In genomic region chr17:32126746-32127145, GRCh38 we compare ENCODE assay signal across 9 cellular contexts. TPM values are rescaled to one million over a fixed set of nuclear protein-coding genes. Genes with fewer than 3 reads are reported as not detected.
DNase-seq lines count a peak whose midpoint lies in the region; ATAC-seq and TF ChIP-seq lines count a peak whose summit lies in the region.
"Had no signal": no experiment of that assay in that cellular context is flagged by ENCODE, and none has a peak within 500 bp of the region (broad histone marks: within the 10 kb centered on the region; RNA-seq: fewer than 3 reads in every experiment).

No MANE protein-coding gene starts in this region.

- H3K27me3 ChIP-seq in adipocyte (replicated peaks; ENCODE audit: control insufficient read depth, insufficient read depth, low read length) (no peaks in the 10 kb centered on the region), lung (ENCODE audit: control insufficient read depth, insufficient read depth) (no peaks in the 10 kb centered on the region), thoracic aorta (replicated peaks; ENCODE audit: insufficient read depth) (no peaks in the 10 kb centered on the region)

- CTCF ChIA-PET in activated CD8-positive, alpha-beta memory T cell treated with anti-CD3 and anti-CD28 coated beads, Interleukin-2, amount 10 ng/mL, durations not matched to agents 7 days and 5 days (lab: Charles Lee) = interaction anchor here (0.7 to 5.4 kb wide), 2 partner anchors 119 to 677 kb away, joined by 3 to 28 read pairs; partner anchors contain the start of gene LRRC37B

- H3K4me1 Mint-ChIP-seq in activated CD8-positive, alpha-beta memory T cell treated with anti-CD3 and anti-CD28 coated beads, Interleukin-2, amount 10 ng/mL, durations not matched to agents 7 days and 5 days = peaks cover 33% of the 10 kb centered on the region

- no peak for ATAC-seq in activated CD8-positive, alpha-beta memory T cell treated with anti-CD3 and anti-CD28 coated beads, Interleukin-2, amount 10 ng/mL, durations not matched to agents 7 days and 5 days
- ATAC-seq in lung (ENCODE audit: insufficient read depth, low FRiP score) = no peak
- ATAC-seq in thoracic aorta (ENCODE audit: insufficient number of reproducible peaks, low FRiP score, low read depth) = no peak
- no peak for ATAC-seq in HG03521 (IDR thresholded peaks at IDR 0.05; ENCODE audit: unreplicated experiment)
- no peak for ATAC-seq in GM19351 (IDR thresholded peaks at IDR 0.05; ENCODE audit: unreplicated experiment)

- H3K9me3 ChIP-seq in adipocyte (ENCODE audit: control insufficient read depth, low read length) = no peaks in the 10 kb centered on the region
- H3K9me3 ChIP-seq in lung (ENCODE audit: control insufficient read depth in 2 of 2, insufficient read depth in 1 of 2, low read length in 1 of 2) = no peaks in the 10 kb centered on the region
- H3K9me3 ChIP-seq in thoracic aorta = no peaks in the 10 kb centered on the region

- peak overlapping the region; percentile 87 for H3K4me3 ChIP-seq in adipocyte (ENCODE audit: low read length)
- no peak overlapping the region for H3K4me3 ChIP-seq in lung
- H3K4me3 ChIP-seq in thoracic aorta = peak overlapping the region; percentile 87

- peak overlapping the region; percentile 86 for H3K9ac ChIP-seq in adipocyte (ENCODE audit: low read length)

- H3K9me3 Mint-ChIP-seq in activated CD8-positive, alpha-beta memory T cell treated with anti-CD3 and anti-CD28 coated beads, Interleukin-2, amount 10 ng/mL, durations not matched to agents 7 days and 5 days (ENCODE audit: low read depth) = no peaks in the 10 kb centered on the region

- no peak for DNase-seq in activated CD8-positive, alpha-beta memory T cell treated with anti-CD3 and anti-CD28 coated beads, Interleukin-2, amount 10 ng/mL, durations not matched to agents 7 days and 5 days
- DNase-seq in activated CD8-positive, alpha-beta memory T cell treated with anti-CD3 and anti-CD28 coated beads for 24 hours = no peak
- DNase-seq in adipocyte (ENCODE audit: low read depth) (no peak), lung (ENCODE audit: low spot score) (no peak), thoracic aorta (ENCODE audit: low spot score) (no peak), DMS 273 treated with DMSO at 0.1 percent for 48 hours (lab: John Stamatoyannopoulos, UW) (no peak)
- DNase-seq: mesendoderm had no signal

- H3K4me1 ChIP-seq in adipocyte (ENCODE audit: control insufficient read depth, insufficient read depth, low read length) (peaks cover 19% of the 10 kb centered on the region), lung (ENCODE audit: control insufficient read depth in 2 of 2, insufficient read depth in 2 of 2, low read length in 2 of 2) (no peaks in the 10 kb centered on the region), thoracic aorta (ENCODE audit: control insufficient read depth in 1 of 2, low read depth in 2 of 2) (peaks cover 12 to 22% of the 10 kb centered on the region in 2 donors)

- peak overlapping the region; percentile 93 for H3K4me3 Mint-ChIP-seq in activated CD8-positive, alpha-beta memory T cell treated with anti-CD3 and anti-CD28 coated beads, Interleukin-2, amount 10 ng/mL, durations not matched to agents 7 days and 5 days

- H3K36me3 ChIP-seq in adipocyte (ENCODE audit: control insufficient read depth, insufficient read depth, low read length, severe bottlenecking) = no peaks in the 10 kb centered on the region
- no peaks in the 10 kb centered on the region for H3K36me3 ChIP-seq in lung (ENCODE audit: control insufficient read depth in 2 of 2, insufficient read depth in 2 of 2, low read length in 2 of 2)
- H3K36me3 ChIP-seq in thoracic aorta = no peaks in the 10 kb centered on the region

- H3K36me3 Mint-ChIP-seq in activated CD8-positive, alpha-beta memory T cell treated with anti-CD3 and anti-CD28 coated beads, Interleukin-2, amount 10 ng/mL, durations not matched to agents 7 days and 5 days = peaks cover 25% of the 10 kb centered on the region

- 96% methylated on average over 8 of the region's 8 CpGs for WGBS in lung, 2 donors

- no peaks in the 10 kb centered on the region for H3K27me3 Mint-ChIP-seq in activated CD8-positive, alpha-beta memory T cell treated with anti-CD3 and anti-CD28 coated beads, Interleukin-2, amount 10 ng/mL, durations not matched to agents 7 days and 5 days

- H3K27ac ChIP-seq in lung (ENCODE audit: low read depth in 1 of 2, low read length in 1 of 2) (peak overlapping the region; percentile 52 to 95), thoracic aorta (peak overlapping the region; percentile 87 to 89)

- H3K27ac Mint-ChIP-seq in activated CD8-positive, alpha-beta memory T cell treated with anti-CD3 and anti-CD28 coated beads, Interleukin-2, amount 10 ng/mL, durations not matched to agents 7 days and 5 days = peak overlapping the region; percentile 96

- no peak for TF ChIP-seq CTCF in lung (IDR thresholded peaks at IDR 0.05; ENCODE audit: control extremely low read depth, extremely low read depth)
- no peak for TF ChIP-seq CTCF in thoracic aorta (IDR thresholded peaks at IDR 0.05)

RNA-seq across cellular contexts. Expression of gene RHOT1, which starts 15.6 kb away (rescaled TPM):
- 10 to 100 TPM; 25.7 to 28.2 TPM for total RNA-seq in activated CD8-positive, alpha-beta memory T cell treated with anti-CD3 and anti-CD28 coated beads, Interleukin-2, amount 10 ng/mL, durations not matched to agents 7 days and 5 days
- total RNA-seq in lung (10 to 100 TPM; 33.4 to 90.5 TPM), thoracic aorta (10 to 100 TPM; 40.1 to 47.0 TPM)
- 10 to 100 TPM; 28.5 to 56.3 TPM for polyA plus RNA-seq in lung
